ENCODE assay signal across 24 cellular contexts in the genomic region with DNA sequence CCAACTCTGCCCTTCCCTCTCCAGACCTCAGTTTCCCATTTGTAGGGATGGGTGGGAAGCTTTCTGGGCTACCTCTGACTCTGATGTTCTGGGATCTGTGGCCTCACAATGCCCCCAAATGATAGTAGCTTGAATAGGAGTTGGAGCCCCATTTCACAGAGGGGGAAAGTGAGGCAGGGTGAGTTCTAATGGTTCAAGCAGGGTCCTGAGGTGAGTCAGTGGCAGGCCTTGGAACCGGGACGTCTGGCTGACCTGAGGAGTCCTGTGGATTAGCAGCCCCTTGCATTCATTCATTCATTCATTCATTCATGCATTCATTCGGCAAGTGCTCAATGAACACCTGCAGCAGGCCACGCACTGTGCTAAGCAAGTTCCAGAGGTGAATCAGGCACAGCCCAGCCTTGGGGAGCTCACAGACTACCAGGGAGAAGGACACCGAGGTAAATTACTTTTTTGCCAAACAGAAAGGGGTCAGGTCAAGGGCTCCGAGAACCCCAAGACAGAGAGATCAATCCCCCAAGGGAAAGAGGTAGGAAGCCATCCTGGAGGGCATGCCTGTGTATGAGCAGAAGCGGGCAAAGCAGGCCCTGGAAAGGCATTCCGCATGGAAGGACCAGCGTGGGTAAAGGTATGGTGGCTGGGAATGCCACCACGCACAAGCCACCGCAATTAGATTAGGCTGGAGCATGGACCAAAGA. TPM values are rescaled to one million over a fixed set of nuclear protein-coding genes. Genes with fewer than 3 reads are reported as not detected.
DNase-seq lines count a peak whose midpoint lies in the region; ATAC-seq, FAIRE-seq and TF ChIP-seq lines count a peak whose summit lies in the region.
"Had no signal": no experiment of that assay in that cellular context is flagged by ENCODE, and none has a peak within 500 bp of the region (broad histone marks: within the 10 kb centered on the region; RNA-seq: fewer than 3 reads in every experiment).

No MANE protein-coding gene starts in this region.

- ATAC-seq in K562 (no peak), HG02763 (IDR thresholded peaks at IDR 0.05; ENCODE audit: unreplicated experiment) (no peak), HG03095 (IDR thresholded peaks at IDR 0.05; ENCODE audit: unreplicated experiment) (no peak)
- ATAC-seq in stimulated activated memory B cell treated with anti-CD40 and anti-IgM and Interleukin-4, amounts not matched to agents 10 μg/mL and 1 μg/mL and 100 μg/mL, for 72 hours, result no peak
- ATAC-seq: effector memory CD8-positive, alpha-beta T cell; natural killer cell treated with Interleukin-12 subunit alpha and Interleukin-12 subunit beta and Interleukin-15 and Interleukin-18, amount 100 ng/mL, for 72 hours had no signal

- TF ChIP-seq EP300 in K562 (IDR thresholded peaks at IDR 0.05; ENCODE audit: low read length), result no peak

- no peak overlapping the region for H3K4me3 Mint-ChIP-seq in stimulated activated memory B cell treated with anti-CD40 and anti-IgM and Interleukin-4, amounts not matched to agents 10 μg/mL and 1 μg/mL and 100 μg/mL, for 72 hours
- H3K4me3 Mint-ChIP-seq: activated naive CD4-positive, alpha-beta T cell treated with anti-CD3 and anti-CD28 coated beads, Interleukin-2, amount 10 ng/mL, durations not matched to agents 7 days and 5 days; effector memory CD8-positive, alpha-beta T cell; IgD-negative memory B cell; natural killer cell treated with Interleukin-12 subunit alpha and Interleukin-12 subunit beta and Interleukin-15 and Interleukin-18, amount 100 ng/mL, for 72 hours; T-helper 2 cell treated with Interferon-gamma antibody and Interleukin-4, amounts not matched to agents 5 μg/mL and 100 μg/mL, for 36 hours; WTC11 had no signal

- H3K4me2 ChIP-seq in GM23248 (ENCODE audit: unreplicated experiment) (peak overlapping the region; percentile 75), K562 (ENCODE audit: insufficient read depth, low read length) (no peak overlapping the region), mesenchymal stem cell (ENCODE audit: low read length, poor library complexity, severe bottlenecking) (no peak overlapping the region)

- peaks cover 6% of the 10 kb centered on the region for H3K9me1 ChIP-seq in K562 (ENCODE audit: control insufficient read depth, insufficient read depth, low read length)

- DNase-seq in GM23248, result no peak
- DNase-seq in K562 (ENCODE audit: extremely low read depth in 1 of 4, low spot score in 3 of 4), result no peak
- no peak for DNase-seq in mesenchymal stem cell
- DNase-seq in epidermal melanocyte (ENCODE audit: insufficient read length, low spot score), result no peak
- DNase-seq in SW 1271 (lab: John Stamatoyannopoulos, UW), result no peak
- DNase-seq: activated CD4-positive, alpha-beta T cell treated with anti-CD3 and anti-CD28 coated beads, Interleukin-2, amount 50 U/mL, for 48 hours; activated naive CD4-positive, alpha-beta T cell treated with anti-CD3 and anti-CD28 coated beads, Interleukin-2, amount 10 ng/mL, durations not matched to agents 7 days and 5 days; effector memory CD8-positive, alpha-beta T cell; islet precursor cell; MM.1S; NCI-H748 treated with DMSO at 0.1 percent for 48 hours; OCI-M1; SIG-M5; stimulated activated CD4-positive, alpha-beta T cell treated with anti-CD3 and anti-CD28 coated beads, Interleukin-4, amount 100 ng/mL, for 24 hours had no signal

- H3K9ac ChIP-seq in GM23248 (peak overlapping the region; percentile 69; the same call in 1 of the 2 replicates), K562 (ENCODE audit: insufficient read depth in 1 of 2, low read depth in 2 of 2, low read length in 2 of 2) (0 out of 4 replicates have a peak overlapping the region, but pooled peaks of 1 of the 2 experiments have one; percentile 0), mesenchymal stem cell (ENCODE audit: low read length) (peak overlapping the region; percentile 81)

- peak overlapping the region; percentile 69 to 81 for H3K4ac ChIP-seq in mesenchymal stem cell (ENCODE audit: low read depth in 1 of 2, low read length in 2 of 2)

- H3K27me3 ChIP-seq in GM23248 (replicated peaks; ENCODE audit: insufficient read depth) (no peaks in the 10 kb centered on the region), K562 (ENCODE audit: control insufficient read depth in 2 of 2, insufficient read depth in 2 of 2, low read length in 2 of 2) (no peaks in the 10 kb centered on the region), mesenchymal stem cell (ENCODE audit: control insufficient read depth in 1 of 2, insufficient read depth in 1 of 2, low read length in 2 of 2) (no peaks in the 10 kb centered on the region)

- H3F3A ChIP-seq in GM23248 (ENCODE audit: insufficient read depth), result no peaks in the 10 kb centered on the region; the same call in 1 of the 2 replicates

- no peak overlapping the region for H2AK5ac ChIP-seq in mesenchymal stem cell (ENCODE audit: low read length, severe bottlenecking)

- no peak overlapping the region for H2BK15ac ChIP-seq in mesenchymal stem cell (ENCODE audit: low read depth, poor library complexity, severe bottlenecking)

- H2BK120ac ChIP-seq in mesenchymal stem cell (ENCODE audit: low read depth, low read length), result peak overlapping the region; percentile 12

- CTCF ChIA-PET in K562 (lab: Yijun Ruan, JAX; ENCODE audit: low intra/inter-chr PET ratio), result no interaction called here

- peak overlapping the region in 1 of 2 experiments; percentile 26 for H3K14ac ChIP-seq in mesenchymal stem cell (ENCODE audit: low read length in 2 of 2)

- H3K27ac Mint-ChIP-seq in stimulated activated memory B cell treated with anti-CD40 and anti-IgM and Interleukin-4, amounts not matched to agents 10 μg/mL and 1 μg/mL and 100 μg/mL, for 72 hours, result peak overlapping the region; percentile 33
- H3K27ac Mint-ChIP-seq: activated naive CD4-positive, alpha-beta T cell treated with anti-CD3 and anti-CD28 coated beads, Interleukin-2, amount 10 ng/mL, durations not matched to agents 7 days and 5 days; effector memory CD8-positive, alpha-beta T cell; IgD-negative memory B cell; natural killer cell treated with Interleukin-12 subunit alpha and Interleukin-12 subunit beta and Interleukin-15 and Interleukin-18, amount 100 ng/mL, for 72 hours; T-helper 2 cell treated with Interferon-gamma antibody and Interleukin-4, amounts not matched to agents 5 μg/mL and 100 μg/mL, for 36 hours; WTC11 had no signal

- no peak overlapping the region for H2BK5ac ChIP-seq in mesenchymal stem cell (ENCODE audit: low read depth, low read length, poor library complexity, severe bottlenecking)

- H2AFZ ChIP-seq in GM23248 (peak overlapping the region; percentile 63), K562 (ENCODE audit: low read depth, low read length) (no peak overlapping the region), mesenchymal stem cell (ENCODE audit: low read depth, low read length) (no peak overlapping the region)

- 95 to 96% methylated on average over 11 of the region's 11 CpGs for WGBS in GM23248 (ENCODE audit: low coverage in 1 of 2, low lambda C conversion rate in 2 of 2, missing lambda C conversion rate in 2 of 2), 2 experiments
- 29% methylated on average over 11 of the region's 11 CpGs for WGBS in K562 (ENCODE audit: insufficient coverage, low coverage, missing lambda C conversion rate)
- 95% methylated on average over 11 of the region's 11 CpGs for WGBS in mesenchymal stem cell

- no peak for TF ChIP-seq RAD21 in K562 (CRISPR knock-in tag; conservative IDR thresholded peaks at IDR 0.05 in 1 of 2, IDR thresholded peaks at IDR 0.05 in 1 of 2)

- H3K9me3 ChIP-seq in GM23248 (ENCODE audit: low read depth) (no peaks in the 10 kb centered on the region), K562 (replicated peaks; ENCODE audit: control insufficient read depth, insufficient read depth, low read depth, low read length) (no peaks in the 10 kb centered on the region), mesenchymal stem cell (ENCODE audit: control insufficient read depth, low read length) (no peaks in the 10 kb centered on the region)
- H3K9me3 ChIP-seq: psoas muscle had no signal

- no peak for TF ChIP-seq CTCF in K562 (IDR thresholded peaks at IDR 0.05 in 2 of 3, conservative IDR thresholded peaks at IDR 0.05 in 1 of 3; ENCODE audit: insufficient read depth in 2 of 3, low read depth in 1 of 3, low read length in 3 of 3)

- no TSS peak for BruUV-seq in K562 (replicated peaks; lab: Mats Ljungman, UMichigan)

- no peaks in the 10 kb centered on the region for H4K20me1 ChIP-seq in GM23248 (ENCODE audit: insufficient read depth)
- H4K20me1 ChIP-seq in K562 (replicated peaks; ENCODE audit: control insufficient read depth, insufficient read depth, low read length), result peaks cover 6% of the 10 kb centered on the region; the same call in 1 of the 2 replicates

- H3K79me1 ChIP-seq in mesenchymal stem cell (replicated peaks; ENCODE audit: low read length, poor library complexity, severe bottlenecking), result no peaks in the 10 kb centered on the region

- no peaks in the 10 kb centered on the region for H3K9me3 Mint-ChIP-seq in stimulated activated memory B cell treated with anti-CD40 and anti-IgM and Interleukin-4, amounts not matched to agents 10 μg/mL and 1 μg/mL and 100 μg/mL, for 72 hours
- H3K9me3 Mint-ChIP-seq: activated naive CD4-positive, alpha-beta T cell treated with anti-CD3 and anti-CD28 coated beads, Interleukin-2, amount 10 ng/mL, durations not matched to agents 7 days and 5 days; effector memory CD8-positive, alpha-beta T cell; IgD-negative memory B cell; natural killer cell treated with Interleukin-12 subunit alpha and Interleukin-12 subunit beta and Interleukin-15 and Interleukin-18, amount 100 ng/mL, for 72 hours; T-helper 2 cell treated with Interferon-gamma antibody and Interleukin-4, amounts not matched to agents 5 μg/mL and 100 μg/mL, for 36 hours; WTC11 had no signal

- intact Hi-C loops in K562 (cut with micrococcal nuclease), result no loop called here

- H2BK12ac ChIP-seq in mesenchymal stem cell (ENCODE audit: low read length in 2 of 2), result peak overlapping the region; percentile 7 to 88

- no peak overlapping the region for H3K27ac ChIP-seq in GM23248
- no peak overlapping the region for H3K27ac ChIP-seq in K562 (ENCODE audit: extremely low read depth, low read depth, low read length)
- H3K27ac ChIP-seq in mesenchymal stem cell (ENCODE audit: low read length, poor library complexity, severe bottlenecking), result no peak overlapping the region
- H3K27ac ChIP-seq: HL-60, psoas muscle had no signal

- in situ Hi-C loops in GM23248 (cut with MboI) (no loop called here), K562 (cut with MboI) (no loop called here)

- peaks cover 12% of the 10 kb centered on the region for H3K4me1 Mint-ChIP-seq in stimulated activated memory B cell treated with anti-CD40 and anti-IgM and Interleukin-4, amounts not matched to agents 10 μg/mL and 1 μg/mL and 100 μg/mL, for 72 hours
- H3K4me1 Mint-ChIP-seq: activated naive CD4-positive, alpha-beta T cell treated with anti-CD3 and anti-CD28 coated beads, Interleukin-2, amount 10 ng/mL, durations not matched to agents 7 days and 5 days had no signal

- peak overlapping the region; percentile 5 to 68 for H3K18ac ChIP-seq in mesenchymal stem cell (ENCODE audit: low read depth in 1 of 2, low read length in 2 of 2)

- peak overlapping the region; percentile 76 for H4K8ac ChIP-seq in mesenchymal stem cell (ENCODE audit: low read length)

- peak overlapping the region; percentile 44 for H4K91ac ChIP-seq in mesenchymal stem cell (ENCODE audit: low read length)

- H3K4me1 ChIP-seq in GM23248 (ENCODE audit: insufficient read depth), result peaks cover 18% of the 10 kb centered on the region
- peaks cover 0 to 13% of the 10 kb centered on the region in 2 experiments; a peak in 3 of 5 replicates for H3K4me1 ChIP-seq in K562 (replicated peaks in 1 of 2; ENCODE audit: control insufficient read depth in 2 of 2, insufficient read depth in 2 of 2, low read length in 2 of 2)
- peaks cover 8% of the 10 kb centered on the region for H3K4me1 ChIP-seq in mesenchymal stem cell (ENCODE audit: control insufficient read depth, insufficient read depth, low read depth, low read length)
- H3K4me1 ChIP-seq: psoas muscle had no signal

- TF ChIP-seq POLR2A in K562 (conservative IDR thresholded peaks at IDR 0.05), result no peak

- no peaks in the 10 kb centered on the region for H3K36me3 Mint-ChIP-seq in stimulated activated memory B cell treated with anti-CD40 and anti-IgM and Interleukin-4, amounts not matched to agents 10 μg/mL and 1 μg/mL and 100 μg/mL, for 72 hours
- H3K36me3 Mint-ChIP-seq: activated naive CD4-positive, alpha-beta T cell treated with anti-CD3 and anti-CD28 coated beads, Interleukin-2, amount 10 ng/mL, durations not matched to agents 7 days and 5 days; natural killer cell treated with Interleukin-12 subunit alpha and Interleukin-12 subunit beta and Interleukin-15 and Interleukin-18, amount 100 ng/mL, for 72 hours; WTC11 had no signal

- POLR2A ChIA-PET in K562 (lab: Yijun Ruan, JAX), result interaction anchor here (0.7 kb wide), 1 partner anchor 34 kb away, joined by 4 read pairs; no protein-coding TSS in a partner anchor

- H3K23ac ChIP-seq in mesenchymal stem cell (ENCODE audit: low read length in 2 of 2), result no peak overlapping the region

- FAIRE-seq in K562 (lab: Jason Lieb, UNC), result no peak

- H3K27me3 Mint-ChIP-seq in stimulated activated memory B cell treated with anti-CD40 and anti-IgM and Interleukin-4, amounts not matched to agents 10 μg/mL and 1 μg/mL and 100 μg/mL, for 72 hours, result no peaks in the 10 kb centered on the region
- H3K27me3 Mint-ChIP-seq: activated naive CD4-positive, alpha-beta T cell treated with anti-CD3 and anti-CD28 coated beads, Interleukin-2, amount 10 ng/mL, durations not matched to agents 7 days and 5 days; effector memory CD8-positive, alpha-beta T cell; IgD-negative memory B cell; natural killer cell treated with Interleukin-12 subunit alpha and Interleukin-12 subunit beta and Interleukin-15 and Interleukin-18, amount 100 ng/mL, for 72 hours had no signal

- H3K9me2 ChIP-seq in GM23248 (ENCODE audit: insufficient read depth), result no peaks in the 10 kb centered on the region

- H3K4me3 ChIP-seq in GM23248, result no peak overlapping the region
- H3K4me3 ChIP-seq in K562, result no peak overlapping the region
- peak overlapping the region in 1 of 2 experiments; percentile 66 for H3K4me3 ChIP-seq in mesenchymal stem cell (ENCODE audit: insufficient read depth in 1 of 2, low read depth in 1 of 2, low read length in 2 of 2)

- H3K36me3 ChIP-seq in GM23248 (ENCODE audit: low read depth) (no peaks in the 10 kb centered on the region), K562 (ENCODE audit: control insufficient read depth, insufficient read depth, low read length) (no peaks in the 10 kb centered on the region), mesenchymal stem cell (ENCODE audit: control insufficient read depth in 1 of 2, insufficient read depth in 2 of 2, low read depth in 1 of 2, low read length in 2 of 2) (peaks cover 0 to 13% of the 10 kb centered on the region in 2 experiments)

- peaks cover 32% of the 10 kb centered on the region for H3K79me2 ChIP-seq in GM23248 (ENCODE audit: insufficient read depth)
- no peaks in the 10 kb centered on the region for H3K79me2 ChIP-seq in K562 (ENCODE audit: control insufficient read depth, insufficient read depth, low read length)

RNA-seq across cellular contexts. Expression of gene TMEM119, which starts 0.8 kb away (rescaled TPM):
- 58.6 and 93.2 TPM in 2 replicates for total RNA-seq in GM23248 (2014; rRNA removed; shearing (Covaris generic))
- polyA plus RNA-seq in GM23248 (2016; fragmentation: Nextera tagmentation; extraction: Ambion mirVana) (55.5 and 58.1 TPM in 2 replicates), K562 (2011; rRNA removed) (not detected in 2 replicates), K562 (2014; fragmentation: Illumina TruSeq; extraction: Trizol) (not detected in 2 replicates), K562 (2014; fragmentation: Nextera tagmentation; extraction: Ambion mirVana) (not detected), K562 (2014; rRNA removed) (not detected in 2 replicates)
- total RNA-seq in K562 (2011; cell fraction: chromatin; rRNA removed; ENCODE audit: low replicate concordance), result not detected in 2 replicates
- not detected in 2 replicates for total RNA-seq in K562 (2011; cell fraction: nucleolus; rRNA removed)
- total RNA-seq in K562 (2011; cell fraction: nucleoplasm; rRNA removed), result not detected in 2 replicates
- total RNA-seq in K562 (2014; rRNA removed) (not detected in 2 replicates), K562 (2014; rRNA removed; fragmentation: Illumina TruSeq; extraction: Trizol) (not detected in 2 replicates), K562 (2015; rRNA removed; fragmentation: Illumina TruSeq; extraction: Trizol) (not detected in 2 replicates), K562 (2021) (0.18 TPM in 1 of 2 replicates, not detected in the other)
- polyA plus RNA-seq in K562 (2011; cell fraction: cytosol; rRNA removed), result 0.01 TPM in 1 of 2 replicates, not detected in the other
- not detected in 2 replicates for polyA plus RNA-seq in K562 (2011; cell fraction: nucleus; rRNA removed)
- polyA plus RNA-seq in K562 (2012), result 0.11 TPM in 1 of 2 replicates, not detected in the other
- not detected in 2 replicates for polyA minus RNA-seq in K562 (2011; rRNA and poly(A)+ RNA removed)
- not detected in 2 replicates for polyA minus RNA-seq in K562 (2011; cell fraction: cytosol; rRNA and poly(A)+ RNA removed)
- not detected in 2 replicates for polyA minus RNA-seq in K562 (2011; cell fraction: nucleus; rRNA and poly(A)+ RNA removed)
- polyA plus RNA-seq in mesenchymal stem cell (2013, experiment 1 of 2), result 108 TPM
- polyA plus RNA-seq in mesenchymal stem cell (2013, experiment 2 of 2), result 109 TPM
- total RNA-seq: lung microvascular endothelial cell; natural killer cell treated with Interleukin-12 subunit alpha and Interleukin-12 subunit beta and Interleukin-15 and Interleukin-18, amount 100 ng/mL, for 72 hours had no signal

RNA-seq across cellular contexts. Expression of gene SELPLG, which starts 35.0 kb away (rescaled TPM):
- total RNA-seq in GM23248 (2014; rRNA removed; shearing (Covaris generic)), result 4.4 and 6.1 TPM in 2 replicates
- 6.2 and 6.7 TPM in 2 replicates for polyA plus RNA-seq in GM23248 (2016; fragmentation: Nextera tagmentation; extraction: Ambion mirVana)
- total RNA-seq in K562 (2011; cell fraction: chromatin; rRNA removed; ENCODE audit: low replicate concordance), result 0.35 and 0.79 TPM in 2 replicates
- 1.1 and 1.5 TPM in 2 replicates for total RNA-seq in K562 (2011; cell fraction: nucleolus; rRNA removed)
- 0.59 and 0.69 TPM in 2 replicates for total RNA-seq in K562 (2011; cell fraction: nucleoplasm; rRNA removed)
- total RNA-seq in K562 (2014; rRNA removed), result 1.7 and 3.4 TPM in 2 replicates
- total RNA-seq in K562 (2014; rRNA removed; fragmentation: Illumina TruSeq; extraction: Trizol), result 0.54 and 0.76 TPM in 2 replicates
- total RNA-seq in K562 (2015; rRNA removed; fragmentation: Illumina TruSeq; extraction: Trizol), result 10.2 TPM in 2 replicates
- total RNA-seq in K562 (2021), result 2.2 and 2.5 TPM in 2 replicates
- polyA plus RNA-seq in K562 (2011; rRNA removed), result 1.4 and 1.6 TPM in 2 replicates
- polyA plus RNA-seq in K562 (2011; cell fraction: cytosol; rRNA removed), result 1.9 and 6.8 TPM in 2 replicates
- 0.60 and 0.92 TPM in 2 replicates for polyA plus RNA-seq in K562 (2011; cell fraction: nucleus; rRNA removed)
- 9.4 and 9.9 TPM in 2 replicates for polyA plus RNA-seq in K562 (2012)
- 3.3 and 3.9 TPM in 2 replicates for polyA plus RNA-seq in K562 (2014; fragmentation: Illumina TruSeq; extraction: Trizol)
- under 1 TPM; 0.22 to 0.34 TPM for polyA plus RNA-seq in K562 (2014; fragmentation: Nextera tagmentation; extraction: Ambion mirVana)
- polyA plus RNA-seq in K562 (2014; rRNA removed), result 1.2 and 2.8 TPM in 2 replicates
- 0.48 and 1.1 TPM in 2 replicates for polyA minus RNA-seq in K562 (2011; rRNA and poly(A)+ RNA removed)
- 0.91 and 0.95 TPM in 2 replicates for polyA minus RNA-seq in K562 (2011; cell fraction: cytosol; rRNA and poly(A)+ RNA removed)
- 0.27 and 0.44 TPM in 2 replicates for polyA minus RNA-seq in K562 (2011; cell fraction: nucleus; rRNA and poly(A)+ RNA removed)
- polyA plus RNA-seq in mesenchymal stem cell (2013, experiment 1 of 2), result 2.0 TPM
- 2.2 TPM for polyA plus RNA-seq in mesenchymal stem cell (2013, experiment 2 of 2)

RNA-seq across cellular contexts. Expression of gene ISCU, which starts 36.3 kb away (rescaled TPM):
- total RNA-seq in GM23248 (2014; rRNA removed; shearing (Covaris generic)), result 145 and 159 TPM in 2 replicates
- polyA plus RNA-seq in GM23248 (2016; fragmentation: Nextera tagmentation; extraction: Ambion mirVana) (237 and 240 TPM in 2 replicates), K562 (2011; rRNA removed) (80.9 and 89.6 TPM in 2 replicates), K562 (2014; fragmentation: Illumina TruSeq; extraction: Trizol) (69.4 and 77.7 TPM in 2 replicates), K562 (2014; fragmentation: Nextera tagmentation; extraction: Ambion mirVana) (10 to 100 TPM; 15.9 to 19.8 TPM), K562 (2014; rRNA removed) (84.7 and 86.8 TPM in 2 replicates)
- 50.8 and 64.7 TPM in 2 replicates for total RNA-seq in K562 (2011; cell fraction: chromatin; rRNA removed; ENCODE audit: low replicate concordance)
- total RNA-seq in K562 (2011; cell fraction: nucleolus; rRNA removed), result 37.6 and 42.7 TPM in 2 replicates
- total RNA-seq in K562 (2011; cell fraction: nucleoplasm; rRNA removed), result 58.2 and 69.2 TPM in 2 replicates
- total RNA-seq in K562 (2014; rRNA removed) (92.5 and 136 TPM in 2 replicates), K562 (2014; rRNA removed; fragmentation: Illumina TruSeq; extraction: Trizol) (74.2 and 77.5 TPM in 2 replicates), K562 (2015; rRNA removed; fragmentation: Illumina TruSeq; extraction: Trizol) (75.6 and 77.3 TPM in 2 replicates), K562 (2021) (67.8 and 68.7 TPM in 2 replicates)
- 36.5 and 59.5 TPM in 2 replicates for polyA plus RNA-seq in K562 (2011; cell fraction: cytosol; rRNA removed)
- 120 and 177 TPM in 2 replicates for polyA plus RNA-seq in K562 (2011; cell fraction: nucleus; rRNA removed)
- polyA plus RNA-seq in K562 (2012), result 76.7 and 87.8 TPM in 2 replicates
- 65.3 and 73.2 TPM in 2 replicates for polyA minus RNA-seq in K562 (2011; rRNA and poly(A)+ RNA removed)
- polyA minus RNA-seq in K562 (2011; cell fraction: cytosol; rRNA and poly(A)+ RNA removed), result 16.6 and 26.3 TPM in 2 replicates
- polyA minus RNA-seq in K562 (2011; cell fraction: nucleus; rRNA and poly(A)+ RNA removed), result 25.0 and 57.6 TPM in 2 replicates
- 128 TPM for polyA plus RNA-seq in mesenchymal stem cell (2013, experiment 1 of 2)
- polyA plus RNA-seq in mesenchymal stem cell (2013, experiment 2 of 2), result 129 TPM

RNA-seq across cellular contexts. Expression of gene SART3, which starts 37.7 kb away (rescaled TPM):
- total RNA-seq in GM23248 (2014; rRNA removed; shearing (Covaris generic)), result 29.7 and 34.0 TPM in 2 replicates
- polyA plus RNA-seq in GM23248 (2016; fragmentation: Nextera tagmentation; extraction: Ambion mirVana) (20.5 and 20.8 TPM in 2 replicates), K562 (2011; rRNA removed) (32.1 and 33.7 TPM in 2 replicates), K562 (2014; fragmentation: Illumina TruSeq; extraction: Trizol) (54.4 and 56.7 TPM in 2 replicates), K562 (2014; fragmentation: Nextera tagmentation; extraction: Ambion mirVana) (1 to 10 TPM; 8.9 to 9.9 TPM), K562 (2014; rRNA removed) (52.6 and 58.4 TPM in 2 replicates)
- total RNA-seq in K562 (2011; cell fraction: chromatin; rRNA removed; ENCODE audit: low replicate concordance), result 295 and 336 TPM in 2 replicates
- total RNA-seq in K562 (2011; cell fraction: nucleolus; rRNA removed), result 193 and 203 TPM in 2 replicates
- total RNA-seq in K562 (2011; cell fraction: nucleoplasm; rRNA removed), result 258 and 314 TPM in 2 replicates
- total RNA-seq in K562 (2014; rRNA removed) (167 and 396 TPM in 2 replicates), K562 (2014; rRNA removed; fragmentation: Illumina TruSeq; extraction: Trizol) (64.7 and 66.7 TPM in 2 replicates), K562 (2015; rRNA removed; fragmentation: Illumina TruSeq; extraction: Trizol) (103 and 104 TPM in 2 replicates), K562 (2021) (63.2 and 72.6 TPM in 2 replicates)
- 11.9 and 18.3 TPM in 2 replicates for polyA plus RNA-seq in K562 (2011; cell fraction: cytosol; rRNA removed)
- polyA plus RNA-seq in K562 (2011; cell fraction: nucleus; rRNA removed), result 128 and 132 TPM in 2 replicates
- 43.0 and 62.6 TPM in 2 replicates for polyA plus RNA-seq in K562 (2012)
- polyA minus RNA-seq in K562 (2011; rRNA and poly(A)+ RNA removed), result 73.9 and 94.6 TPM in 2 replicates
- 27.6 and 31.6 TPM in 2 replicates for polyA minus RNA-seq in K562 (2011; cell fraction: cytosol; rRNA and poly(A)+ RNA removed)
- 152 and 195 TPM in 2 replicates for polyA minus RNA-seq in K562 (2011; cell fraction: nucleus; rRNA and poly(A)+ RNA removed)
- polyA plus RNA-seq in mesenchymal stem cell (2013, experiment 1 of 2), result 15.8 TPM
- 15.4 TPM for polyA plus RNA-seq in mesenchymal stem cell (2013, experiment 2 of 2)

Comparison
In these comparisons a context has a peak if more than half of its experiments do, and no peak if none do; other contexts are left out.
1. RNA of gene TMEM119, which starts 0.8 kb away (total RNA-seq): 58.6 to 93.2 TPM in GM23248; 0.18 TPM in K562; every median in the first group is over 10 times any median in the second.